Comparison of ENCODE assay signal across 5 cellular contexts in genomic region chr22:23949764-23950163, GRCh38. TPM values are rescaled to one million over a fixed set of nuclear protein-coding genes. Genes with fewer than 3 reads are reported as not detected.
"Had no signal": no experiment of that assay in that cellular context is flagged by ENCODE, and none has a peak within 500 bp of the region (broad histone marks: within the 10 kb centered on the region; RNA-seq: fewer than 3 reads in every experiment).

No MANE protein-coding gene starts in this region.

RNA-seq across cellular contexts. Expression of gene GSTT2B, which starts 11.2 kb away (rescaled TPM):
- total RNA-seq: K562 had no signal

RNA-seq across cellular contexts. Expression of gene GSTT2, which starts 30.2 kb away (rescaled TPM):
- total RNA-seq: HepG2, K562 had no signal

RNA-seq across cellular contexts. Expression of gene GSTT4, which starts 55.5 kb away (rescaled TPM):
- total RNA-seq: HT-29, HT1080, IMR-90, K562 had no signal
